8 cellular contexts compared by ENCODE assay signal in genomic region chr12:54126696-54127537, GRCh38.
DNase-seq lines count a peak whose midpoint lies in the region; ATAC-seq and TF ChIP-seq lines count a peak whose summit lies in the region.

No MANE protein-coding gene starts in this region.

- DNase-seq in Ammon's horn (ENCODE audit: low spot score) (peak; percentile 38), NT2/D1 (ENCODE audit: low read depth, low spot score) (no peak), fibroblast of pulmonary artery (ENCODE audit: low read depth) (no peak), SW480 (ENCODE audit: low spot score) (no peak), Kasumi-1 (lab: John Stamatoyannopoulos, UW) (no peak), NCI-H2171 treated with DMSO at 0.1 percent for 48 hours (lab: John Stamatoyannopoulos, UW) (no peak)

- H3K4me1 Mint-ChIP-seq in nephron = peaks cover 61% of the 10 kb centered on the region

- TF ChIP-seq CTCF in fibroblast of pulmonary artery (IDR thresholded peaks at IDR 0.05; ENCODE audit: low read length, missing control alignments) (no peak), nephron (IDR thresholded peaks at IDR 0.05; ENCODE audit: unreplicated experiment in 3 of 3) (no peak)

- ATAC-seq in HG03342 (IDR thresholded peaks at IDR 0.05; ENCODE audit: unreplicated experiment) = no peak

- H3K9me3 Mint-ChIP-seq in nephron = no peaks in the 10 kb centered on the region

- H3K4me1 ChIP-seq in NT2/D1 (ENCODE audit: insufficient read depth, insufficient read length) = peaks cover 15% of the 10 kb centered on the region

- H3K4me3 Mint-ChIP-seq in nephron = peak overlapping the region; percentile 83 to 96 (median 94)

- H3K9me3 ChIP-seq in NT2/D1 (ENCODE audit: insufficient read depth, low read length) = no peaks in the 10 kb centered on the region

- peak overlapping the region; percentile 67 for H3K9ac ChIP-seq in NT2/D1 (ENCODE audit: insufficient read length, low read depth)

- H3K27me3 ChIP-seq in NT2/D1 (ENCODE audit: insufficient read depth, insufficient read length) = peaks cover 84% of the 10 kb centered on the region

- H3K4me3 ChIP-seq in NT2/D1 (ENCODE audit: insufficient read length, low read depth) (peak overlapping the region; percentile 71), fibroblast of pulmonary artery (replicated peaks; ENCODE audit: low read depth, low read length) (peak overlapping the region; percentile 27)

- peaks cover 42% of the 10 kb centered on the region for H3K27me3 Mint-ChIP-seq in nephron (ENCODE audit: low read depth)

- no peaks in the 10 kb centered on the region for H3K36me3 ChIP-seq in NT2/D1 (ENCODE audit: insufficient read depth, insufficient read length, low read length)

- peaks cover 20% of the 10 kb centered on the region for H3K36me3 Mint-ChIP-seq in nephron (ENCODE audit: low read depth)

- peak overlapping the region; percentile 75 to 90 (median 81) for H3K27ac Mint-ChIP-seq in nephron
